8 cellular contexts compared by ENCODE assay signal in the genomic region with DNA sequence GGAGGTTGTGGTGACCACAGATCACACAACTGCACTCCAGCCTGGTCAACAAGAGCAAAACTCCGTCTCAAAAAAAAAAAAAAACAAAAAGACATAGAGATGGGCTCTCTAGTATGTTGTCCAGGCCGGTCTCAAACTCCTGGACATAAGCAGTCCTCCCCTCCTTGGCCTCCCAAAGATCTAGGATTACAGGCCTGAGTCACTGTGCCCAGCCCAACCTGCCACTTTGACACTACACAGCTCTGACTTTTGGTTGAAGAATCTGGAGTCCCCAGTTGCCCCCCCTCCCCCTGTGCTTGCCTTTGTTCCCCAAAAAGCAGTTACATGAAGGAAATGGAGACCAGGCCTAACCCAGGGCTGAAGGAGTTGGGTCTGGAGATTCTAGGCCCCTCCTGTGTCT. TPM values are rescaled to one million over a fixed set of nuclear protein-coding genes. Genes with fewer than 3 reads are reported as not detected.
DNase-seq lines count a peak whose midpoint lies in the region; TF ChIP-seq lines count a peak whose summit lies in the region.
"Had no signal": no experiment of that assay in that cellular context is flagged by ENCODE, and none has a peak within 500 bp of the region (broad histone marks: within the 10 kb centered on the region; RNA-seq: fewer than 3 reads in every experiment).

No MANE protein-coding gene starts in this region.

- H3K4me1 ChIP-seq in vagina: peaks cover 90% of the 10 kb centered on the region
- H3K4me1 ChIP-seq in BE2C: peaks cover 4% of the 10 kb centered on the region; the same call in 1 of the 2 replicates

- H3K27ac ChIP-seq in vagina: peak overlapping the region; percentile 73

- in situ Hi-C loops in astrocyte of the spinal cord (cut with HindIII; ENCODE audit: low sequenced_read_pairs): no loop called here

- no peak overlapping the region for H3K4me3 ChIP-seq in astrocyte of the spinal cord (ENCODE audit: low read depth, low read length)
- H3K4me3 ChIP-seq in vagina: no peak overlapping the region
- H3K4me3 ChIP-seq in BE2C (ENCODE audit: low read depth, low read length): no peak overlapping the region

- H3K4me1 Mint-ChIP-seq in activated T-helper 2 cell treated with anti-CD3 and anti-CD28 coated beads, Interferon-gamma antibody, Interleukin-2, Interleukin-4, amounts not matched to agents 10 μg/mL and 5 μg/mL and 100 μg/mL, durations not matched to agents 14 hours and 24 hours and 36 hours (ENCODE audit: low read depth): peaks cover 2% of the 10 kb centered on the region

- no peak overlapping the region for H3K27ac Mint-ChIP-seq in activated T-helper 2 cell treated with anti-CD3 and anti-CD28 coated beads, Interferon-gamma antibody, Interleukin-2, Interleukin-4, amounts not matched to agents 10 μg/mL and 5 μg/mL and 100 μg/mL, durations not matched to agents 14 hours and 24 hours and 36 hours

- no peaks in the 10 kb centered on the region for H3K27me3 Mint-ChIP-seq in activated T-helper 2 cell treated with anti-CD3 and anti-CD28 coated beads, Interferon-gamma antibody, Interleukin-2, Interleukin-4, amounts not matched to agents 10 μg/mL and 5 μg/mL and 100 μg/mL, durations not matched to agents 14 hours and 24 hours and 36 hours (ENCODE audit: low read depth)

- H3K9me3 ChIP-seq in vagina (no peaks in the 10 kb centered on the region), BE2C (no peaks in the 10 kb centered on the region)

- H3K9me3 Mint-ChIP-seq in activated T-helper 2 cell treated with anti-CD3 and anti-CD28 coated beads, Interferon-gamma antibody, Interleukin-2, Interleukin-4, amounts not matched to agents 10 μg/mL and 5 μg/mL and 100 μg/mL, durations not matched to agents 14 hours and 24 hours and 36 hours: no peaks in the 10 kb centered on the region

- H3K36me3 Mint-ChIP-seq in activated T-helper 2 cell treated with anti-CD3 and anti-CD28 coated beads, Interferon-gamma antibody, Interleukin-2, Interleukin-4, amounts not matched to agents 10 μg/mL and 5 μg/mL and 100 μg/mL, durations not matched to agents 14 hours and 24 hours and 36 hours (ENCODE audit: low read depth): peaks cover 3% of the 10 kb centered on the region

- TF ChIP-seq POLR2A in vagina (IDR thresholded peaks at IDR 0.05): no peak

- no peaks in the 10 kb centered on the region for H3K36me3 ChIP-seq in vagina
- H3K36me3 ChIP-seq in BE2C: peaks cover 5% of the 10 kb centered on the region; the same call in 1 of the 2 replicates

- H3K4me3 Mint-ChIP-seq in activated T-helper 2 cell treated with anti-CD3 and anti-CD28 coated beads, Interferon-gamma antibody, Interleukin-2, Interleukin-4, amounts not matched to agents 10 μg/mL and 5 μg/mL and 100 μg/mL, durations not matched to agents 14 hours and 24 hours and 36 hours (ENCODE audit: low read depth): no peak overlapping the region

- intact Hi-C loops in vagina (cut with DNase I): no loop called here
- intact Hi-C loops in activated T-helper 2 cell treated with anti-CD3 and anti-CD28 coated beads, Interferon-gamma antibody, Interleukin-2, Interleukin-4, amounts not matched to agents 10 μg/mL and 5 μg/mL and 100 μg/mL, durations not matched to agents 14 hours and 24 hours and 36 hours (cut with micrococcal nuclease): no loop called here

- DNase-seq in HT1080 (ENCODE audit: low read depth): peak; percentile 46
- DNase-seq in astrocyte of the spinal cord (ENCODE audit: low read depth, low spot score): peak; percentile 42
- peak; percentile 81 for DNase-seq in hepatic stellate cell (ENCODE audit: low spot score)
- DNase-seq in vagina (ENCODE audit: extremely low spot score in 2 of 2): no peak
- no peak for DNase-seq in COR-L47 (lab: John Stamatoyannopoulos, UW)
- no peak for DNase-seq in activated T-helper 2 cell treated with anti-CD3 and anti-CD28 coated beads, Interferon-gamma antibody, Interleukin-2, Interleukin-4, amounts not matched to agents 10 μg/mL and 5 μg/mL and 100 μg/mL, durations not matched to agents 14 hours and 24 hours and 36 hours (ENCODE audit: low spot score)
- no peak for DNase-seq in BE2C

- no peaks in the 10 kb centered on the region for H3K27me3 ChIP-seq in vagina
- H3K27me3 ChIP-seq in BE2C: no peaks in the 10 kb centered on the region

- TF ChIP-seq CTCF in astrocyte of the spinal cord (IDR thresholded peaks at IDR 0.05; ENCODE audit: low read depth, low read length) (no peak), vagina (IDR thresholded peaks at IDR 0.05) (no peak), BE2C (IDR thresholded peaks at IDR 0.05; ENCODE audit: low read depth, low read length) (no peak)

RNA-seq across cellular contexts. Expression of gene CARM1, which starts 12.9 kb away (rescaled TPM):
- total RNA-seq in HT1080 (2014; rRNA removed; shearing (Covaris generic)): 33.8 and 47.1 TPM in 2 replicates
- polyA plus RNA-seq in HT1080 (2015; cell fraction: cytosol; rRNA removed): 76.8 and 93.2 TPM in 2 replicates
- 53.8 and 64.1 TPM in 2 replicates for polyA plus RNA-seq in HT1080 (2015; cell fraction: nucleus; rRNA removed)
- 28.2 TPM for total RNA-seq in vagina
- 87.5 and 89.3 TPM in 2 replicates for total RNA-seq in activated T-helper 2 cell treated with anti-CD3 and anti-CD28 coated beads, Interferon-gamma antibody, Interleukin-2, Interleukin-4, amounts not matched to agents 10 μg/mL and 5 μg/mL and 100 μg/mL, durations not matched to agents 14 hours and 24 hours and 36 hours
- polyA plus RNA-seq in BE2C (2012; ENCODE audit: insufficient read depth, insufficient read length, low read depth): 81.7 TPM

RNA-seq across cellular contexts. Expression of gene C19orf38, which starts 36.1 kb away (rescaled TPM):
- not detected in 2 replicates for total RNA-seq in HT1080 (2014; rRNA removed; shearing (Covaris generic))
- polyA plus RNA-seq in HT1080 (2015; cell fraction: cytosol; rRNA removed): not detected in 2 replicates
- polyA plus RNA-seq in HT1080 (2015; cell fraction: nucleus; rRNA removed): not detected in 2 replicates
- total RNA-seq in vagina: 2.5 TPM
- total RNA-seq in activated T-helper 2 cell treated with anti-CD3 and anti-CD28 coated beads, Interferon-gamma antibody, Interleukin-2, Interleukin-4, amounts not matched to agents 10 μg/mL and 5 μg/mL and 100 μg/mL, durations not matched to agents 14 hours and 24 hours and 36 hours: 3.9 and 4.3 TPM in 2 replicates
- not detected for polyA plus RNA-seq in BE2C (2012; ENCODE audit: insufficient read depth, insufficient read length, low read depth)
- total RNA-seq: pulmonary artery endothelial cell had no signal

RNA-seq across cellular contexts. Expression of gene YIPF2, which starts 44.2 kb away (rescaled TPM):
- total RNA-seq in HT1080 (2014; rRNA removed; shearing (Covaris generic)): 62.6 and 65.3 TPM in 2 replicates
- polyA plus RNA-seq in HT1080 (2015; cell fraction: cytosol; rRNA removed): 41.6 and 49.4 TPM in 2 replicates
- 53.2 and 59.3 TPM in 2 replicates for polyA plus RNA-seq in HT1080 (2015; cell fraction: nucleus; rRNA removed)
- 42.7 TPM for total RNA-seq in vagina
- total RNA-seq in activated T-helper 2 cell treated with anti-CD3 and anti-CD28 coated beads, Interferon-gamma antibody, Interleukin-2, Interleukin-4, amounts not matched to agents 10 μg/mL and 5 μg/mL and 100 μg/mL, durations not matched to agents 14 hours and 24 hours and 36 hours: 25.0 and 25.9 TPM in 2 replicates
- 112 TPM for polyA plus RNA-seq in BE2C (2012; ENCODE audit: insufficient read depth, insufficient read length, low read depth)

RNA-seq across cellular contexts. Expression of gene TIMM29, which starts 44.3 kb away (rescaled TPM):
- 32.1 and 35.2 TPM in 2 replicates for total RNA-seq in HT1080 (2014; rRNA removed; shearing (Covaris generic))
- polyA plus RNA-seq in HT1080 (2015; cell fraction: cytosol; rRNA removed): 26.1 and 27.6 TPM in 2 replicates
- 18.6 and 24.9 TPM in 2 replicates for polyA plus RNA-seq in HT1080 (2015; cell fraction: nucleus; rRNA removed)
- 21.9 TPM for total RNA-seq in vagina
- 18.8 and 19.0 TPM in 2 replicates for total RNA-seq in activated T-helper 2 cell treated with anti-CD3 and anti-CD28 coated beads, Interferon-gamma antibody, Interleukin-2, Interleukin-4, amounts not matched to agents 10 μg/mL and 5 μg/mL and 100 μg/mL, durations not matched to agents 14 hours and 24 hours and 36 hours
- polyA plus RNA-seq in BE2C (2012; ENCODE audit: insufficient read depth, insufficient read length, low read depth): 62.4 TPM

RNA-seq across cellular contexts. Expression of gene TMED1, which starts 48.3 kb away (rescaled TPM):
- total RNA-seq in HT1080 (2014; rRNA removed; shearing (Covaris generic)): 49.2 and 55.8 TPM in 2 replicates
- polyA plus RNA-seq in HT1080 (2015; cell fraction: cytosol; rRNA removed): 56.1 and 67.8 TPM in 2 replicates
- 23.5 and 27.6 TPM in 2 replicates for polyA plus RNA-seq in HT1080 (2015; cell fraction: nucleus; rRNA removed)
- total RNA-seq in vagina: 20.4 TPM
- total RNA-seq in activated T-helper 2 cell treated with anti-CD3 and anti-CD28 coated beads, Interferon-gamma antibody, Interleukin-2, Interleukin-4, amounts not matched to agents 10 μg/mL and 5 μg/mL and 100 μg/mL, durations not matched to agents 14 hours and 24 hours and 36 hours: 16.7 and 17.9 TPM in 2 replicates
- polyA plus RNA-seq in BE2C (2012; ENCODE audit: insufficient read depth, insufficient read length, low read depth): 114 TPM

Comparison
In these comparisons a context has a peak if more than half of its experiments do, and no peak if none do; other contexts are left out.
1. DNase-seq: peak in HT1080 (single experiment), astrocyte of the spinal cord (single experiment) and hepatic stellate cell (single experiment); none in vagina (0 of 2), COR-L47 (single experiment), activated T-helper 2 cell treated with anti-CD3 and anti-CD28 coated beads, Interferon-gamma antibody, Interleukin-2, Interleukin-4, amounts not matched to agents 10 μg/mL and 5 μg/mL and 100 μg/mL, durations not matched to agents 14 hours and 24 hours and 36 hours (single experiment) and BE2C (single experiment).